ENCODE assay signal across 7 cellular contexts in the genomic region with DNA sequence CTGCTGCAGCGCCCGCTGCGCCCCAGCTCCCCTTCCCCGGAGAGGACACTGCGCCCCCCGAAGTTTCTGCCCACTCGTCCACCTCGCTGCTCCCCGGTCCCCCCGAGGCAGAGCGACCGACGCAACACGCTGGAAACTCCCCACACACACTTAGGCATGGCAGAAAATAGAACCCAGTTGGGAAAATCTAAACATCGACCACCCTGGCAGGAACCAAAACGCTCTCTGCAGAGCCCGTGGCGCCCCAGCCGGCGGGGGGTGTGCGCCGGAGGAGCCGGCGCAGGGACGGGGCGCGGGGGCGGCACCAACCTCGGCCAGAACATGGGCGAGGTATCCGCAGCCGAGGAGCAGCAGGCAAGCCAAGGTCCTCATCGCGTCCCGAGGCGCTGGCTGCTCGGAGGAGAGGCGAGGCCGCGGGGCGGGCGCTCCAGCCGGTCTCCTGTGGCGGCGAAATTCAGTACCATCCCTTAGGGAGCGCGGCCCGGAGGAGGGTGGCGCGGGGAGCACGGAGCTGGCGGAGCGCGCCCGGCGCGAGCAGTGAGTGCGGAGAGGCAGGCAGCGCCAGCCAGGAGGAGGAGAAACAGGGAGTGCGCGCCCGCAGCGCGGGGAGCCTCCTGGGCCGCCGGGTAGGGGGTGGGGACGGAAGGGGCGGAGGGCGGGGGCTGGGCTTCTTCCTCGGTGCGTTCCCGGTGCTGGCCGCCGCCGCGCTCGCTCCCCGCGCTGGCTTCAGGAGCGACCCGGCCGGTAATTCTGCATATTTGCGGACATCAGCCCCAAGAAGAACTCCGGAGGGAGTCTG. TPM values are rescaled to one million over a fixed set of nuclear protein-coding genes. Genes with fewer than 3 reads are reported as not detected.
DNase-seq lines count a peak whose midpoint lies in the region; TF ChIP-seq lines count a peak whose summit lies in the region.

No MANE protein-coding gene starts in this region.

- under 1% methylated on average over 57 of the region's 84 CpGs for WGBS in mesenchymal stem cell

- H3K9me3 ChIP-seq in mesenchymal stem cell (ENCODE audit: control insufficient read depth, low read length), result no peaks in the 10 kb centered on the region

- peaks cover 14% of the 10 kb centered on the region for H3K79me1 ChIP-seq in mesenchymal stem cell (replicated peaks; ENCODE audit: low read length, poor library complexity, severe bottlenecking)

- no peak overlapping the region for H2BK15ac ChIP-seq in mesenchymal stem cell (ENCODE audit: low read depth, poor library complexity, severe bottlenecking)

- no peak for TF ChIP-seq CTCF in epithelial cell of esophagus (IDR thresholded peaks at IDR 0.05; ENCODE audit: insufficient read depth, low read depth, low read length, missing control alignments)

- H3K4me2 ChIP-seq in mesenchymal stem cell (ENCODE audit: low read length, poor library complexity, severe bottlenecking), result peak overlapping the region; percentile 94

- peak overlapping the region; percentile 48 for H4K91ac ChIP-seq in mesenchymal stem cell (ENCODE audit: low read length)

- H4K8ac ChIP-seq in mesenchymal stem cell (ENCODE audit: low read length), result peak overlapping the region; percentile 37

- H3K36me3 ChIP-seq in mesenchymal stem cell (ENCODE audit: control insufficient read depth in 1 of 2, insufficient read depth in 2 of 2, low read depth in 1 of 2, low read length in 2 of 2), result peaks cover 0 to 6% of the 10 kb centered on the region in 2 experiments

- DNase-seq in GF-D8 (lab: John Stamatoyannopoulos, UW) (peak; percentile 43), M059J (ENCODE audit: low read depth) (peak; percentile 73), epithelial cell of esophagus (ENCODE audit: low read depth) (peak; percentile 90), mesenchymal stem cell (peak; percentile 83), GOT3 (lab: John Stamatoyannopoulos, UW) (no peak)
- peak; percentile 72 to 76 for DNase-seq in activated CD4-positive, alpha-beta T cell treated with anti-CD3 and anti-CD28 coated beads, Interleukin-2, amount 50 U/mL, for 48 hours
- peak; percentile 36 for DNase-seq in stimulated activated naive CD4-positive, alpha-beta T cell treated with Interleukin-2 at 50 U/mL for 16 hours (lab: John Stamatoyannopoulos, UW)

- H2AFZ ChIP-seq in mesenchymal stem cell (ENCODE audit: low read depth, low read length), result peak overlapping the region; percentile 76

- peak overlapping the region; percentile 73 for H3K4me3 ChIP-seq in epithelial cell of esophagus (ENCODE audit: low read length)
- H3K4me3 ChIP-seq in mesenchymal stem cell (ENCODE audit: insufficient read depth in 1 of 2, low read depth in 1 of 2, low read length in 2 of 2), result peak overlapping the region; percentile 70 to 72

- H3K27me3 ChIP-seq in mesenchymal stem cell (ENCODE audit: control insufficient read depth in 1 of 2, insufficient read depth in 1 of 2, low read length in 2 of 2), result peaks cover 23 to 34% of the 10 kb centered on the region in 2 experiments

- H3K4me1 ChIP-seq in mesenchymal stem cell (ENCODE audit: control insufficient read depth, insufficient read depth, low read depth, low read length), result peaks cover 56% of the 10 kb centered on the region

- H3K9ac ChIP-seq in mesenchymal stem cell (ENCODE audit: low read length), result peak overlapping the region; percentile 41

- H3K14ac ChIP-seq in mesenchymal stem cell (ENCODE audit: low read length in 2 of 2), result peak overlapping the region in 1 of 2 experiments; percentile 82

- no peak overlapping the region for H2AK5ac ChIP-seq in mesenchymal stem cell (ENCODE audit: low read length, severe bottlenecking)

- H2BK5ac ChIP-seq in mesenchymal stem cell (ENCODE audit: low read depth, low read length, poor library complexity, severe bottlenecking), result peak overlapping the region; percentile 67

- H3K23ac ChIP-seq in mesenchymal stem cell (ENCODE audit: low read length in 2 of 2), result peak overlapping the region in 1 of 2 experiments; percentile 61

- H3K27ac ChIP-seq in mesenchymal stem cell (ENCODE audit: low read length, poor library complexity, severe bottlenecking), result no peak overlapping the region

- H3K4ac ChIP-seq in mesenchymal stem cell (ENCODE audit: low read depth in 1 of 2, low read length in 2 of 2), result peak overlapping the region in 1 of 2 experiments; percentile 32

- peak overlapping the region; percentile 59 for H2BK120ac ChIP-seq in mesenchymal stem cell (ENCODE audit: low read depth, low read length)

- peak overlapping the region; percentile 67 to 87 for H3K18ac ChIP-seq in mesenchymal stem cell (ENCODE audit: low read depth in 1 of 2, low read length in 2 of 2)

- peak overlapping the region in 1 of 2 experiments; percentile 59 for H2BK12ac ChIP-seq in mesenchymal stem cell (ENCODE audit: low read length in 2 of 2)

RNA-seq across cellular contexts. Expression of gene PDGFA, which starts 0.8 kb away (rescaled TPM):
- total RNA-seq in M059J (2014; rRNA removed; shearing (Covaris generic)), result 2.5 and 6.3 TPM in 2 replicates
- 23.5 TPM for polyA plus RNA-seq in mesenchymal stem cell (2013, experiment 1 of 2)
- polyA plus RNA-seq in mesenchymal stem cell (2013, experiment 2 of 2), result 22.9 TPM
